Comparison of ENCODE assay signal across 13 cellular contexts in genomic region chr19:35139618-35139943, GRCh38. TPM values are rescaled to one million over a fixed set of nuclear protein-coding genes. Genes with fewer than 3 reads are reported as not detected.
DNase-seq lines count a peak whose midpoint lies in the region; ATAC-seq and TF ChIP-seq lines count a peak whose summit lies in the region.
"Had no signal": no experiment of that assay in that cellular context is flagged by ENCODE, and none has a peak within 500 bp of the region (broad histone marks: within the 10 kb centered on the region; RNA-seq: fewer than 3 reads in every experiment).

No MANE protein-coding gene starts in this region.

- WGBS in right cardiac atrium: 29% methylated on average over 18 of the region's 18 CpGs
- WGBS in psoas muscle, 3 donors: 15 to 29% (median 22%) methylated on average over 16 to 18 of the region's 18 CpGs

- H3K4me3 ChIP-seq in right cardiac atrium (ENCODE audit: low read length) (peak overlapping the region; percentile 37), psoas muscle (peak overlapping the region; percentile 69)
- H3K4me3 ChIP-seq: SJSA1 had no signal

- peaks cover 0 to 16% of the 10 kb centered on the region in 2 donors for H3K36me3 ChIP-seq in psoas muscle (ENCODE audit: insufficient read depth in 1 of 2, low read depth in 1 of 2)
- H3K36me3 ChIP-seq: SJSA1 had no signal

- intact Hi-C loops in Right ventricle myocardium superior (cut with DNase I): no loop called here
- intact Hi-C loops in left cardiac atrium (cut with DNase I): loop anchor here in 1 of 2 donors (10.0 kb wide), 1 partner anchor 75 kb away; no protein-coding TSS in a partner anchor
- intact Hi-C loops in right cardiac atrium (cut with DNase I): loop anchor here in 2 of 4 donors (10.0 kb wide), 1 partner anchor 75 kb away; no protein-coding TSS in a partner anchor
- intact Hi-C loops in psoas muscle (cut with DNase I): loop anchor here (5.0 kb wide), 2 partner anchors 92 to 97 kb away; partner anchors contain the start of gene HPN (in 1 of the 2)

- peaks cover 22% of the 10 kb centered on the region for H3K4me1 Mint-ChIP-seq in T-helper 2 cell treated with Interferon-gamma antibody and Interleukin-4, amounts not matched to agents 5 μg/mL and 100 μg/mL, for 36 hours (ENCODE audit: low read depth)

- TF ChIP-seq CTCF in psoas muscle (IDR thresholded peaks at IDR 0.05): peak; percentile 19

- H3K27me3 Mint-ChIP-seq in T-helper 2 cell treated with Interferon-gamma antibody and Interleukin-4, amounts not matched to agents 5 μg/mL and 100 μg/mL, for 36 hours (ENCODE audit: low read depth): peaks cover 23% of the 10 kb centered on the region

- no peaks in the 10 kb centered on the region for H3K9me3 Mint-ChIP-seq in T-helper 2 cell treated with Interferon-gamma antibody and Interleukin-4, amounts not matched to agents 5 μg/mL and 100 μg/mL, for 36 hours

- H3K9me3 ChIP-seq in right cardiac atrium (ENCODE audit: control insufficient read depth, low read length): no peaks in the 10 kb centered on the region
- no peaks in the 10 kb centered on the region for H3K9me3 ChIP-seq in psoas muscle

- DNase-seq in Right ventricle myocardium superior (peak; percentile 80), left cardiac atrium (no peak), right cardiac atrium (no peak), psoas muscle (no peak), DMS153 (lab: John Stamatoyannopoulos, UW) (no peak), kidney glomerular epithelial cell (lab: John Stamatoyannopoulos, UW) (no peak)
- DNase-seq in T-helper 2 cell treated with Interferon-gamma antibody and Interleukin-4, amounts not matched to agents 5 μg/mL and 100 μg/mL, for 36 hours (ENCODE audit: low spot score): no peak
- DNase-seq in activated naive CD4-positive, alpha-beta T cell treated with Interleukin-2 at 50 U/mL for 16 hours: no peak
- DNase-seq: ACHN, islet precursor cell, NCI-H1436 had no signal

- no peaks in the 10 kb centered on the region for H3K4me1 ChIP-seq in right cardiac atrium (ENCODE audit: control insufficient read depth, insufficient read depth, low read length)
- peaks cover 26% of the 10 kb centered on the region for H3K4me1 ChIP-seq in psoas muscle
- H3K4me1 ChIP-seq: SJSA1 had no signal

- H3K27ac Mint-ChIP-seq in T-helper 2 cell treated with Interferon-gamma antibody and Interleukin-4, amounts not matched to agents 5 μg/mL and 100 μg/mL, for 36 hours: no peak overlapping the region

- no peak overlapping the region for H3K4me3 Mint-ChIP-seq in T-helper 2 cell treated with Interferon-gamma antibody and Interleukin-4, amounts not matched to agents 5 μg/mL and 100 μg/mL, for 36 hours

- H3K27me3 ChIP-seq in right cardiac atrium (ENCODE audit: control insufficient read depth, insufficient read depth) (no peaks in the 10 kb centered on the region), psoas muscle (ENCODE audit: insufficient read depth in 3 of 3, low read length in 2 of 3) (no peaks in the 10 kb centered on the region)

- ATAC-seq in Right ventricle myocardium superior (ENCODE audit: poor library complexity): no peak
- ATAC-seq in left cardiac atrium: no peak
- ATAC-seq in right cardiac atrium: no peak
- no peak for ATAC-seq in psoas muscle

- H3K27ac ChIP-seq in right cardiac atrium (ENCODE audit: low read length) (peak overlapping the region; percentile 55), psoas muscle (peak overlapping the region; percentile 97)
- H3K27ac ChIP-seq: SJSA1, VCaP had no signal

- H3K36me3 Mint-ChIP-seq in T-helper 2 cell treated with Interferon-gamma antibody and Interleukin-4, amounts not matched to agents 5 μg/mL and 100 μg/mL, for 36 hours (ENCODE audit: low read depth): no peaks in the 10 kb centered on the region

RNA-seq across cellular contexts. Expression of gene FXYD1, which starts 1.0 kb away (rescaled TPM):
- total RNA-seq in Right ventricle myocardium superior: 580 TPM
- total RNA-seq in left cardiac atrium: 100 to 1,000 TPM; 297 to 393 TPM
- 100 to 1,000 TPM; 441 to 544 (median 499) TPM for total RNA-seq in right cardiac atrium
- 289 TPM for polyA plus RNA-seq in right cardiac atrium
- total RNA-seq in psoas muscle: 100 to 1,000 TPM; 409 to 860 (median 548) TPM
- polyA plus RNA-seq in psoas muscle: 100 to 1,000 TPM; 210 to 581 (median 299) TPM
- total RNA-seq: SJSA1 had no signal

RNA-seq across cellular contexts. Expression of gene FXYD7, which starts 3.5 kb away (rescaled TPM):
- total RNA-seq in Right ventricle myocardium superior (not detected), left cardiac atrium (not detected), right cardiac atrium (under 1 TPM in 1 of 4 donors, not detected in 3; 0.40 TPM), psoas muscle (under 1 TPM in 3 of 4 donors, not detected in 1; 0.56 to 0.65 (median 0.58) TPM)
- polyA plus RNA-seq in right cardiac atrium (0.25 TPM), psoas muscle (under 1 TPM in 1 of 3 donors, not detected in 2; 0.13 TPM)
- total RNA-seq: SJSA1 had no signal

RNA-seq across cellular contexts. Expression of gene LGI4, which starts 4.7 kb away (rescaled TPM):
- total RNA-seq in Right ventricle myocardium superior (8.1 TPM), left cardiac atrium (10 to 100 TPM; 11.6 to 17.9 TPM), right cardiac atrium (10 to 100 TPM; 25.0 to 40.9 (median 32.5) TPM), psoas muscle (10 to 100 TPM in 3 of 4 donors, 1 to 10 TPM in 1; 3.3 to 22.1 (median 17.3) TPM)
- polyA plus RNA-seq in right cardiac atrium (35.6 TPM), psoas muscle (10 to 100 TPM in 1 of 3 donors, 1 to 10 TPM in 2; 3.2 to 17.1 (median 9.5) TPM)
- total RNA-seq: SJSA1 had no signal

RNA-seq across cellular contexts. Expression of gene FXYD5, which starts 15.0 kb away (rescaled TPM):
- total RNA-seq in Right ventricle myocardium superior: 20.9 TPM
- 10 to 100 TPM; 35.5 to 46.7 TPM for total RNA-seq in left cardiac atrium
- total RNA-seq in right cardiac atrium: 10 to 100 TPM; 22.5 to 46.3 (median 31.0) TPM
- 31.8 TPM for polyA plus RNA-seq in right cardiac atrium
- total RNA-seq in psoas muscle: 10 to 100 TPM in 3 of 4 donors, 1 to 10 TPM in 1; 9.5 to 14.8 (median 11.7) TPM
- 10 to 100 TPM in 2 of 3 donors, 1 to 10 TPM in 1; 6.4 to 19.1 (median 11.5) TPM for polyA plus RNA-seq in psoas muscle

RNA-seq across cellular contexts. Expression of gene FXYD3, which starts 24.0 kb away (rescaled TPM):
- 1.3 TPM for total RNA-seq in Right ventricle myocardium superior
- total RNA-seq in left cardiac atrium: 1 to 10 TPM; 1.5 to 3.6 TPM
- 1 to 10 TPM; 2.2 to 5.7 (median 4.3) TPM for total RNA-seq in right cardiac atrium
- polyA plus RNA-seq in right cardiac atrium: 5.2 TPM
- not detected for total RNA-seq in psoas muscle
- under 1 TPM; 0.10 to 0.38 (median 0.13) TPM for polyA plus RNA-seq in psoas muscle
- total RNA-seq: SJSA1 had no signal
